Comparison of ENCODE assay signal across 10 cellular contexts in genomic region chr15:62163847-62164499, GRCh38. TPM values are rescaled to one million over a fixed set of nuclear protein-coding genes. Genes with fewer than 3 reads are reported as not detected.
DNase-seq lines count a peak whose midpoint lies in the region; ATAC-seq and TF ChIP-seq lines count a peak whose summit lies in the region.
"Had no signal": no experiment of that assay in that cellular context is flagged by ENCODE, and none has a peak within 500 bp of the region (broad histone marks: within the 10 kb centered on the region; RNA-seq: fewer than 3 reads in every experiment).

No MANE protein-coding gene starts in this region.

- H3K27me3 Mint-ChIP-seq in activated naive CD8-positive, alpha-beta T cell treated with anti-CD3 and anti-CD28 coated beads, Interleukin-2, amount 10 ng/mL, durations not matched to agents 7 days and 5 days = peaks cover 72% of the 10 kb centered on the region
- H3K27me3 Mint-ChIP-seq in activated naive CD8-positive, alpha-beta T cell treated with anti-CD3 and anti-CD28 coated beads for 36 hours = peaks cover 76% of the 10 kb centered on the region
- peaks cover 67 to 77% of the 10 kb centered on the region in 2 donors for H3K27me3 Mint-ChIP-seq in effector memory CD8-positive, alpha-beta T cell

- peak; percentile 36 for DNase-seq in activated naive CD8-positive, alpha-beta T cell treated with anti-CD3 and anti-CD28 coated beads, Interleukin-2, amount 10 ng/mL, durations not matched to agents 7 days and 5 days
- no peak for DNase-seq in activated naive CD8-positive, alpha-beta T cell treated with anti-CD3 and anti-CD28 coated beads for 36 hours
- DNase-seq in effector memory CD8-positive, alpha-beta T cell = no peak
- no peak for DNase-seq in upper lobe of right lung
- no peak for DNase-seq in G401 (ENCODE audit: low spot score)
- no peak for DNase-seq in GM13976 (ENCODE audit: low spot score)
- no peak for DNase-seq in NCI-H1105 (lab: John Stamatoyannopoulos, UW)
- DNase-seq: foreskin melanocyte had no signal

- no peaks in the 10 kb centered on the region for H3K9me3 Mint-ChIP-seq in activated naive CD8-positive, alpha-beta T cell treated with anti-CD3 and anti-CD28 coated beads, Interleukin-2, amount 10 ng/mL, durations not matched to agents 7 days and 5 days
- peaks cover 4% of the 10 kb centered on the region for H3K9me3 Mint-ChIP-seq in activated naive CD8-positive, alpha-beta T cell treated with anti-CD3 and anti-CD28 coated beads for 36 hours
- H3K9me3 Mint-ChIP-seq in effector memory CD8-positive, alpha-beta T cell = peaks cover 0 to 2% of the 10 kb centered on the region in 2 donors

- no peak for TF ChIP-seq CTCF in upper lobe of right lung (IDR thresholded peaks at IDR 0.05)
- TF ChIP-seq CTCF in GM13976 (IDR thresholded peaks at IDR 0.05; ENCODE audit: borderline replicate concordance, control extremely low read depth, extremely low read depth, insufficient read depth, missing control alignments) = no peak

- POLR2A ChIA-PET in activated naive CD8-positive, alpha-beta T cell treated with anti-CD3 and anti-CD28 coated beads, Interleukin-2, amount 10 ng/mL, durations not matched to agents 7 days and 5 days (lab: Charles Lee) = no interaction called here

- no peaks in the 10 kb centered on the region for H3K9me3 ChIP-seq in mucosa of rectum (ENCODE audit: control insufficient read depth in 2 of 2, low read length in 2 of 2)
- no peaks in the 10 kb centered on the region for H3K9me3 ChIP-seq in upper lobe of right lung

- in situ Hi-C loops in G401 (cut with HindIII; ENCODE audit: low sequenced_read_pairs) (no loop called here), GM13976 (cut with MboI; ENCODE audit: low sequenced_read_pairs, unreplicated experiment) (no loop called here)

- H3K27ac Mint-ChIP-seq in activated naive CD8-positive, alpha-beta T cell treated with anti-CD3 and anti-CD28 coated beads, Interleukin-2, amount 10 ng/mL, durations not matched to agents 7 days and 5 days = no peak overlapping the region
- no peak overlapping the region for H3K27ac Mint-ChIP-seq in activated naive CD8-positive, alpha-beta T cell treated with anti-CD3 and anti-CD28 coated beads for 36 hours
- H3K27ac Mint-ChIP-seq in effector memory CD8-positive, alpha-beta T cell = no peak overlapping the region
- H3K27ac Mint-ChIP-seq: CD4-positive, CD25-positive, alpha-beta regulatory T cell had no signal

- H3K4me1 ChIP-seq in mucosa of rectum (ENCODE audit: control insufficient read depth in 2 of 2, insufficient read depth in 2 of 2, low read length in 2 of 2) = peaks cover 0 to 2% of the 10 kb centered on the region in 2 donors
- peaks cover 8% of the 10 kb centered on the region for H3K4me1 ChIP-seq in upper lobe of right lung

- H3K36me3 ChIP-seq in mucosa of rectum (ENCODE audit: control insufficient read depth in 2 of 2, insufficient read depth in 2 of 2, low read length in 2 of 2) = no peaks in the 10 kb centered on the region
- no peaks in the 10 kb centered on the region for H3K36me3 ChIP-seq in upper lobe of right lung

- H3K27ac ChIP-seq in mucosa of rectum (ENCODE audit: low read depth in 2 of 2, low read length in 2 of 2) (no peak overlapping the region), upper lobe of right lung (peak overlapping the region; percentile 58)

- peak overlapping the region in 1 of 2 donors; percentile 47 for H3K9ac ChIP-seq in mucosa of rectum (ENCODE audit: low read depth in 1 of 2, low read length in 2 of 2)

- H3K27me3 ChIP-seq in mucosa of rectum (ENCODE audit: control insufficient read depth in 2 of 2, insufficient read depth in 2 of 2, low read length in 2 of 2) (peaks cover 0 to 6% of the 10 kb centered on the region in 2 donors), upper lobe of right lung (peaks cover 31% of the 10 kb centered on the region)

- peak; percentile 17 for ATAC-seq in activated naive CD8-positive, alpha-beta T cell treated with anti-CD3 and anti-CD28 coated beads, Interleukin-2, amount 10 ng/mL, durations not matched to agents 7 days and 5 days (ENCODE audit: low read depth)
- peak; percentile 44 for ATAC-seq in effector memory CD8-positive, alpha-beta T cell (replicated peaks)
- ATAC-seq in upper lobe of right lung = peak; percentile 58

- intact Hi-C loops in upper lobe of right lung (cut with DNase I) = no loop called here

- H3K4me3 ChIP-seq in mucosa of rectum (ENCODE audit: low read length in 2 of 2) (peak overlapping the region; percentile 45 to 48), upper lobe of right lung (peak overlapping the region; percentile 44)

- no peak overlapping the region for H3K4me3 Mint-ChIP-seq in activated naive CD8-positive, alpha-beta T cell treated with anti-CD3 and anti-CD28 coated beads, Interleukin-2, amount 10 ng/mL, durations not matched to agents 7 days and 5 days
- no peak overlapping the region for H3K4me3 Mint-ChIP-seq in activated naive CD8-positive, alpha-beta T cell treated with anti-CD3 and anti-CD28 coated beads for 36 hours
- H3K4me3 Mint-ChIP-seq in effector memory CD8-positive, alpha-beta T cell = peak overlapping the region; percentile 50 to 55

- peaks cover 6% of the 10 kb centered on the region for H3K4me1 Mint-ChIP-seq in activated naive CD8-positive, alpha-beta T cell treated with anti-CD3 and anti-CD28 coated beads, Interleukin-2, amount 10 ng/mL, durations not matched to agents 7 days and 5 days
- H3K4me1 Mint-ChIP-seq in activated naive CD8-positive, alpha-beta T cell treated with anti-CD3 and anti-CD28 coated beads for 36 hours = peaks cover 17% of the 10 kb centered on the region
- peaks cover 7% of the 10 kb centered on the region in 2 donors for H3K4me1 Mint-ChIP-seq in effector memory CD8-positive, alpha-beta T cell (ENCODE audit: low read depth in 2 of 2)

- no peaks in the 10 kb centered on the region for H3K36me3 Mint-ChIP-seq in activated naive CD8-positive, alpha-beta T cell treated with anti-CD3 and anti-CD28 coated beads, Interleukin-2, amount 10 ng/mL, durations not matched to agents 7 days and 5 days
- H3K36me3 Mint-ChIP-seq in activated naive CD8-positive, alpha-beta T cell treated with anti-CD3 and anti-CD28 coated beads for 36 hours = no peaks in the 10 kb centered on the region
- H3K36me3 Mint-ChIP-seq in effector memory CD8-positive, alpha-beta T cell (ENCODE audit: insufficient read depth) = no peaks in the 10 kb centered on the region
- H3K36me3 Mint-ChIP-seq: CD4-positive, CD25-positive, alpha-beta regulatory T cell had no signal

RNA-seq across cellular contexts. Expression of gene C2CD4B, which starts 1.1 kb away (rescaled TPM):
- not detected for total RNA-seq in activated naive CD8-positive, alpha-beta T cell treated with anti-CD3 and anti-CD28 coated beads, Interleukin-2, amount 10 ng/mL, durations not matched to agents 7 days and 5 days
- not detected for total RNA-seq in activated naive CD8-positive, alpha-beta T cell treated with anti-CD3 and anti-CD28 coated beads for 36 hours
- total RNA-seq in upper lobe of right lung = 3.5 TPM
- total RNA-seq in G401 (2014; rRNA removed; shearing (Covaris generic)) = not detected in 2 replicates

Comparison
In these comparisons a context has a peak if more than half of its experiments do, and no peak if none do; other contexts are left out.
1. H3K4me3 Mint-ChIP-seq: peak in effector memory CD8-positive, alpha-beta T cell (2 of 2); none in activated naive CD8-positive, alpha-beta T cell treated with anti-CD3 and anti-CD28 coated beads, Interleukin-2, amount 10 ng/mL, durations not matched to agents 7 days and 5 days (single experiment) and activated naive CD8-positive, alpha-beta T cell treated with anti-CD3 and anti-CD28 coated beads for 36 hours (single experiment).
2. Peak in every context shown above with its lines, with median percentiles within 50 percentile points of each other: ATAC-seq.